In genomic region chr9:34463098-34463900, GRCh38 we compare ENCODE assay signal across 1 cellular context.
TF ChIP-seq lines count a peak whose summit lies in the region.

No MANE protein-coding gene starts in this region.

TF ChIP-seq in SK-N-SH, 30 proteins besides CTCF, POLR2A, EP300 and RAD21:
- TF ChIP-seq, protein P1, sequence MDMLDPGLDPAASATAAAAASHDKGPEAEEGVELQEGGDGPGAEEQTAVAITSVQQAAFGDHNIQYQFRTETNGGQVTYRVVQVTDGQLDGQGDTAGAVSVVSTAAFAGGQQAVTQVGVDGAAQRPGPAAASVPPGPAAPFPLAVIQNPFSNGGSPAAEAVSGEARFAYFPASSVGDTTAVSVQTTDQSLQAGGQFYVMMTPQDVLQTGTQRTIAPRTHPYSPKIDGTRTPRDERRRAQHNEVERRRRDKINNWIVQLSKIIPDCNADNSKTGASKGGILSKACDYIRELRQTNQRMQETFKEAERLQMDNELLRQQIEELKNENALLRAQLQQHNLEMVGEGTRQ (IDR thresholded peaks at IDR 0.05; ENCODE audit: borderline replicate concordance, low read depth, low read length), result no peak
- TF ChIP-seq RXRA (IDR thresholded peaks at IDR 0.05; ENCODE audit: borderline replicate concordance, low read depth) (peak; percentile 48; the same call in 1 of the 2 replicates), USF1 (IDR thresholded peaks at IDR 0.05; ENCODE audit: borderline replicate concordance, low read depth) (no peak), JUND (IDR thresholded peaks at IDR 0.05) (peak; percentile 66), ELF1 (IDR thresholded peaks at IDR 0.05) (no peak), TEAD4 (IDR thresholded peaks at IDR 0.05; ENCODE audit: borderline replicate concordance, insufficient read depth) (0 out of 2 replicates have a peak, but pooled peaks have one; percentile 43), NFIC (IDR thresholded peaks at IDR 0.05; ENCODE audit: borderline replicate concordance) (peak; percentile 89), FOSL2 (IDR thresholded peaks at IDR 0.05; ENCODE audit: borderline replicate concordance, low read depth) (peak; percentile 85), MXI1 (IDR thresholded peaks at IDR 0.05; ENCODE audit: low read depth, low read length) (no peak), GABPA (IDR thresholded peaks at IDR 0.05; ENCODE audit: low read depth) (no peak), GATA2 (CRISPR knock-in tag; IDR thresholded peaks at IDR 0.05) (peak; percentile 19; the same call in 1 of the 2 replicates), EZH2phosphoT487 (IDR thresholded peaks at IDR 0.05; ENCODE audit: borderline replicate concordance, low read depth) (no peak), TCF12 (IDR thresholded peaks at IDR 0.05) (peak; percentile 71), RCOR1 (IDR thresholded peaks at IDR 0.05; ENCODE audit: low read length) (no peak), FOXJ3 (CRISPR knock-in tag; IDR thresholded peaks at IDR 0.05) (no peak), CHD2 (IDR thresholded peaks at IDR 0.05; ENCODE audit: low read length, partially characterized antibody) (no peak)
- TF ChIP-seq, protein P2, sequence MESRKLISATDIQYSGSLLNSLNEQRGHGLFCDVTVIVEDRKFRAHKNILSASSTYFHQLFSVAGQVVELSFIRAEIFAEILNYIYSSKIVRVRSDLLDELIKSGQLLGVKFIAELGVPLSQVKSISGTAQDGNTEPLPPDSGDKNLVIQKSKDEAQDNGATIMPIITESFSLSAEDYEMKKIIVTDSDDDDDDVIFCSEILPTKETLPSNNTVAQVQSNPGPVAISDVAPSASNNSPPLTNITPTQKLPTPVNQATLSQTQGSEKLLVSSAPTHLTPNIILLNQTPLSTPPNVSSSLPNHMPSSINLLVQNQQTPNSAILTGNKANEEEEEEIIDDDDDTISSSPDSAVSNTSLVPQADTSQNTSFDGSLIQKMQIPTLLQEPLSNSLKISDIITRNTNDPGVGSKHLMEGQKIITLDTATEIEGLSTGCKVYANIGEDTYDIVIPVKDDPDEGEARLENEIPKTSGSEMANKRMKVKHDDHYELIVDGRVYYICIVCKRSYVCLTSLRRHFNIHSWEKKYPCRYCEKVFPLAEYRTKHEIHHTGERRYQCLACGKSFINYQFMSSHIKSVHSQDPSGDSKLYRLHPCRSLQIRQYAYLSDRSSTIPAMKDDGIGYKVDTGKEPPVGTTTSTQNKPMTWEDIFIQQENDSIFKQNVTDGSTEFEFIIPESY (IDR thresholded peaks at IDR 0.05; ENCODE audit: borderline replicate concordance, low read depth), result 0 out of 2 replicates have a peak, but pooled peaks have one; percentile 52
- TF ChIP-seq, protein P3, sequence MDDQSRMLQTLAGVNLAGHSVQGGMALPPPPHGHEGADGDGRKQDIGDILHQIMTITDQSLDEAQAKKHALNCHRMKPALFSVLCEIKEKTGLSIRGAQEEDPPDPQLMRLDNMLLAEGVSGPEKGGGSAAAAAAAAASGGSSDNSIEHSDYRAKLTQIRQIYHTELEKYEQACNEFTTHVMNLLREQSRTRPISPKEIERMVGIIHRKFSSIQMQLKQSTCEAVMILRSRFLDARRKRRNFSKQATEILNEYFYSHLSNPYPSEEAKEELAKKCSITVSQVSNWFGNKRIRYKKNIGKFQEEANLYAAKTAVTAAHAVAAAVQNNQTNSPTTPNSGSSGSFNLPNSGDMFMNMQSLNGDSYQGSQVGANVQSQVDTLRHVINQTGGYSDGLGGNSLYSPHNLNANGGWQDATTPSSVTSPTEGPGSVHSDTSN (IDR thresholded peaks at IDR 0.05), result peak; percentile 75
